In the genomic region with DNA sequence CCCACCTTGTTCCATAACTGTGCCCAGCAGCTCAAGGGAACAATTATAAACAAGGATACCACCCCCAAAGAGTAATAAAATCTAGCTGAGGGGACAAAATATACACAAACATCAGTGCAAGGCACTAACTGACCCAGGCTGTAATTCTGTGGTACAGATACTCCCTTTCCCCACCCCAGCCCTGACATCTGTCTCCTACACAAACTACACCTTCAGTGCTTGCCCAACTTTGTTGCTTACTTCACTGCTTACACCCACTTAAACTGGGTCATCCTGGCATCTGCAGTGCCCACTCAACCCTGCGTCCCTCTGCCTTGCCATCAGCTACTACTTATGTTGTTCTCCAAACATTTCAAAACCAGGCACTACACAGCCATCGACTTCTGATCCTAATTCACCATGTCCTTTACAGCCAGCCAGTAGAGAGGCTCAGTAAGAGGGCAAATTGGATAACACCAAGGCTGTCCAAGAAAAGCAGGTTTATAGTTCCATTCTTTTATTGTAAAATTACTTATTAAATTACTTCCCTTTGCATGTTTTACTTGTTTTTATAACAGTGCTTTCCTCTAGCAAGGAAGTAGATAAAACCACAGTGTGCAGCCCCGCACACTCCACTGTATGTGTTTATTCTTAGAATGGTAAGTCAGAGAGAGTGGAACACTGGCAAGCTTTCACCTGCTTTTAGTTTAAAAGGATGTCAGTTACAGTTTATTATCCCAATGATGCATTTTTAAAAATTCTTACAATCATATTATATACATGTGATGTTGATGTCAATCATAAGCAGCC, we compare ENCODE assay signal across 1 cellular context.
TF ChIP-seq lines count a peak whose summit lies in the region.

No MANE protein-coding gene starts in this region.

TF ChIP-seq in HEK293, 187 proteins besides CTCF, POLR2A, EP300 and RAD21 (continued from another document):
- TF ChIP-seq, protein P1, sequence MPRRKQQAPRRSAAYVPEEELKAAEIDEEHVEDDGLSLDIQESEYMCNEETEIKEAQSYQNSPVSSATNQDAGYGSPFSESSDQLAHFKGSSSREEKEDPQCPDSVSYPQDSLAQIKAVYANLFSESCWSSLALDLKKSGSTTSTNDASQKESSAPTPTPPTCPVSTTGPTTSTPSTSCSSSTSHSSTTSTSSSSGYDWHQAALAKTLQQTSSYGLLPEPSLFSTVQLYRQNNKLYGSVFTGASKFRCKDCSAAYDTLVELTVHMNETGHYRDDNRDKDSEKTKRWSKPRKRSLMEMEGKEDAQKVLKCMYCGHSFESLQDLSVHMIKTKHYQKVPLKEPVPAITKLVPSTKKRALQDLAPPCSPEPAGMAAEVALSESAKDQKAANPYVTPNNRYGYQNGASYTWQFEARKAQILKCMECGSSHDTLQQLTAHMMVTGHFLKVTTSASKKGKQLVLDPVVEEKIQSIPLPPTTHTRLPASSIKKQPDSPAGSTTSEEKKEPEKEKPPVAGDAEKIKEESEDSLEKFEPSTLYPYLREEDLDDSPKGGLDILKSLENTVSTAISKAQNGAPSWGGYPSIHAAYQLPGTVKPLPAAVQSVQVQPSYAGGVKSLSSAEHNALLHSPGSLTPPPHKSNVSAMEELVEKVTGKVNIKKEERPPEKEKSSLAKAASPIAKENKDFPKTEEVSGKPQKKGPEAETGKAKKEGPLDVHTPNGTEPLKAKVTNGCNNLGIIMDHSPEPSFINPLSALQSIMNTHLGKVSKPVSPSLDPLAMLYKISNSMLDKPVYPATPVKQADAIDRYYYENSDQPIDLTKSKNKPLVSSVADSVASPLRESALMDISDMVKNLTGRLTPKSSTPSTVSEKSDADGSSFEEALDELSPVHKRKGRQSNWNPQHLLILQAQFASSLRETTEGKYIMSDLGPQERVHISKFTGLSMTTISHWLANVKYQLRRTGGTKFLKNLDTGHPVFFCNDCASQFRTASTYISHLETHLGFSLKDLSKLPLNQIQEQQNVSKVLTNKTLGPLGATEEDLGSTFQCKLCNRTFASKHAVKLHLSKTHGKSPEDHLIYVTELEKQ (tag by site-specific recombination; IDR thresholded peaks at IDR 0.05; ENCODE audit: borderline replicate concordance): no peak
- TF ChIP-seq, protein P2, sequence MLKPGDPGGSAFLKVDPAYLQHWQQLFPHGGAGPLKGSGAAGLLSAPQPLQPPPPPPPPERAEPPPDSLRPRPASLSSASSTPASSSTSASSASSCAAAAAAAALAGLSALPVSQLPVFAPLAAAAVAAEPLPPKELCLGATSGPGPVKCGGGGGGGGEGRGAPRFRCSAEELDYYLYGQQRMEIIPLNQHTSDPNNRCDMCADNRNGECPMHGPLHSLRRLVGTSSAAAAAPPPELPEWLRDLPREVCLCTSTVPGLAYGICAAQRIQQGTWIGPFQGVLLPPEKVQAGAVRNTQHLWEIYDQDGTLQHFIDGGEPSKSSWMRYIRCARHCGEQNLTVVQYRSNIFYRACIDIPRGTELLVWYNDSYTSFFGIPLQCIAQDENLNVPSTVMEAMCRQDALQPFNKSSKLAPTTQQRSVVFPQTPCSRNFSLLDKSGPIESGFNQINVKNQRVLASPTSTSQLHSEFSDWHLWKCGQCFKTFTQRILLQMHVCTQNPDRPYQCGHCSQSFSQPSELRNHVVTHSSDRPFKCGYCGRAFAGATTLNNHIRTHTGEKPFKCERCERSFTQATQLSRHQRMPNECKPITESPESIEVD (tag by site-specific recombination; IDR thresholded peaks at IDR 0.05): peak; percentile 24; the same call in 1 of the 2 replicates
- 0 out of 2 replicates have a peak, but pooled peaks have one; percentile 27 for TF ChIP-seq ZBTB20 (tag by site-specific recombination; IDR thresholded peaks at IDR 0.05)
